Comparison of ENCODE assay signal across 12 cellular contexts in the genomic region with DNA sequence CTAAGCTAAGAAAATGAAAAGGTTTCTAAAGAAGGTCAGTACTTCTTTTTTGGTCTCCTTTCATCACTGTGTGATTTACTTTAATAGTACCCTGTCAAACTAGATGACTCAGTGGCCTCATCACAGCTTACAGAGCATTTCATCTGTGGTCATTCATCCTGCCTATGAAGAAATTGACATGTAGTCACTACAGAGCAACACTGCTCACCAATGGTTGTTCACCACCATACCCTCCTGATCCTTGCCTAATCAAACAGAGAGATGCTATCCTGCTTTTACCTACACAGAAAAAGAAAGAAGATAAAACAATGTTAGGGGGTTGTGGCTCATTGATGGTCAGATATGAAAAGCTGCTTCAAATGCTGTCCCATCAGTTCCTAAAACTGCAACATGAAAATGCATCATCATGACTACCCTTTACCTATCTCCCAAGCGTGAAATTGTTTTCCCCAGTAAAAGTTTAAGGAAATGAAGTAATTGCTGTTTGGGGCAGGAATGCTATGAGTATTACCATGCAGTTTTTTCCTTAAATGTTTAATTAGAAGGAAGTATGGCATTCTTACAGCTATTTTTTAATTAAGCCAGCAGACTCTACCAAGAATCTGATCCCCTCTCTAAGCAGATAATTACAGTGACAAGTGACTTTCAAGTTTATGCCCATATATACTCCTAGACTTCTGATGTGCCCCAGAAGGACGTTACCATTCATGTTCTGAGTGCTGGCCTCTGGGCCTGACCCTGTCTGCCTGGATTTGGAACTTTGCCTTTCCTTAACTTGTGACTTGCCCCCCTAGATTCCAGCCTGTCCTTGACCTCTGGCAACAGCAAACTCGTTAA. TPM values are rescaled to one million over a fixed set of nuclear protein-coding genes. Genes with fewer than 3 reads are reported as not detected.
DNase-seq lines count a peak whose midpoint lies in the region; ATAC-seq and TF ChIP-seq lines count a peak whose summit lies in the region.
"Had no signal": no experiment of that assay in that cellular context is flagged by ENCODE, and none has a peak within 500 bp of the region (broad histone marks: within the 10 kb centered on the region; RNA-seq: fewer than 3 reads in every experiment).

No MANE protein-coding gene starts in this region.

- H3K4me1 ChIP-seq in PC-9 (replicated peaks; ENCODE audit: insufficient read depth), result peaks cover 57% of the 10 kb centered on the region
- no peaks in the 10 kb centered on the region for H3K4me1 ChIP-seq in effector memory CD4-positive, alpha-beta T cell (ENCODE audit: control insufficient read depth, insufficient read depth, low read length, poor library complexity, severe bottlenecking)
- H3K4me1 ChIP-seq: tibial artery had no signal

- POLR2A ChIA-PET in activated CD4-positive, alpha-beta memory T cell treated with anti-CD3 and anti-CD28 coated beads for 36 hours (lab: Charles Lee), result no interaction called here
- POLR2A ChIA-PET in activated CD4-positive, alpha-beta memory T cell treated with anti-CD3 and anti-CD28 coated beads, Interleukin-2, amount 10 ng/mL, durations not matched to agents 7 days and 5 days (lab: Charles Lee), result interaction anchor here (0.9 kb wide), 1 partner anchor 9 kb away, joined by 3 read pairs; no protein-coding TSS in a partner anchor
- POLR2A ChIA-PET in PC-9 (lab: Charles Lee; ENCODE audit: unreplicated experiment), result no interaction called here

- peak; percentile 11 for DNase-seq in activated CD4-positive, alpha-beta memory T cell treated with anti-CD3 and anti-CD28 coated beads for 36 hours
- no peak for DNase-seq in activated CD4-positive, alpha-beta memory T cell treated with anti-CD3 and anti-CD28 coated beads, Interleukin-2, amount 10 ng/mL, durations not matched to agents 7 days and 5 days
- peak in 1 of 2 experiments; percentile 86 for DNase-seq in PC-9
- DNase-seq in epithelial cell of proximal tubule (ENCODE audit: low read depth), result peak; percentile 67
- DNase-seq in stimulated activated effector memory CD8-positive, alpha-beta T cell treated with anti-CD3 and anti-CD28 coated beads, Interleukin-12 subunit alpha, Interleukin-12 subunit beta, amount 100 ng/mL, for 72 hours (ENCODE audit: low spot score in 2 of 2), result no peak
- DNase-seq in effector memory CD4-positive, alpha-beta T cell, result no peak
- DNase-seq in DMS79 treated with DMSO at 0.1 percent for 48 hours (lab: John Stamatoyannopoulos, UW), result no peak
- no peak for DNase-seq in cerebellar nuclear complex (lab: John Stamatoyannopoulos, UW)
- DNase-seq: activated T-cell treated with anti-CD3 and anti-CD28 coated beads for 4 hours; NCI-H2171 treated with DMSO at 0.1 percent for 48 hours; stimulated activated CD4-positive, alpha-beta T cell treated with anti-CD3 and anti-CD28 coated beads, Interleukin-4, amount 100 ng/mL, for 4 hours; tibial artery had no signal

- no peaks in the 10 kb centered on the region for H3K9me3 ChIP-seq in PC-9 (ENCODE audit: insufficient read depth, low read depth)
- H3K9me3 ChIP-seq in effector memory CD4-positive, alpha-beta T cell (ENCODE audit: control insufficient read depth, low read length), result no peaks in the 10 kb centered on the region
- H3K9me3 ChIP-seq: tibial artery had no signal

- no peak overlapping the region for H3K27ac Mint-ChIP-seq in activated CD4-positive, alpha-beta memory T cell treated with anti-CD3 and anti-CD28 coated beads for 36 hours
- H3K27ac Mint-ChIP-seq in activated CD4-positive, alpha-beta memory T cell treated with anti-CD3 and anti-CD28 coated beads, Interleukin-2, amount 10 ng/mL, durations not matched to agents 7 days and 5 days, result no peak overlapping the region
- H3K27ac Mint-ChIP-seq in stimulated activated effector memory CD8-positive, alpha-beta T cell treated with anti-CD3 and anti-CD28 coated beads, Interleukin-12 subunit alpha, Interleukin-12 subunit beta, amount 100 ng/mL, for 72 hours, result no peak overlapping the region

- H3K9me3 Mint-ChIP-seq in activated CD4-positive, alpha-beta memory T cell treated with anti-CD3 and anti-CD28 coated beads for 36 hours, result no peaks in the 10 kb centered on the region
- no peaks in the 10 kb centered on the region for H3K9me3 Mint-ChIP-seq in activated CD4-positive, alpha-beta memory T cell treated with anti-CD3 and anti-CD28 coated beads, Interleukin-2, amount 10 ng/mL, durations not matched to agents 7 days and 5 days
- no peaks in the 10 kb centered on the region for H3K9me3 Mint-ChIP-seq in stimulated activated effector memory CD8-positive, alpha-beta T cell treated with anti-CD3 and anti-CD28 coated beads, Interleukin-12 subunit alpha, Interleukin-12 subunit beta, amount 100 ng/mL, for 72 hours

- ATAC-seq in stimulated activated effector memory CD8-positive, alpha-beta T cell treated with anti-CD3 and anti-CD28 coated beads, Interleukin-12 subunit alpha, Interleukin-12 subunit beta, amount 100 ng/mL, for 72 hours, result peak; percentile 98

- H3K4me3 ChIP-seq in PC-9, result no peak overlapping the region
- no peak overlapping the region for H3K4me3 ChIP-seq in epithelial cell of proximal tubule (ENCODE audit: low read depth, low read length)
- H3K4me3 ChIP-seq in effector memory CD4-positive, alpha-beta T cell (ENCODE audit: insufficient read depth, low read depth, low read length, poor library complexity, severe bottlenecking), result no peak overlapping the region
- H3K4me3 ChIP-seq: tibial artery had no signal

- CTCF ChIA-PET in activated CD4-positive, alpha-beta memory T cell treated with anti-CD3 and anti-CD28 coated beads for 36 hours (lab: Charles Lee), result interaction anchor here (1.3 kb wide), 2 partner anchors 9 to 17 kb away, joined by 3 to 6 read pairs; no protein-coding TSS in a partner anchor
- CTCF ChIA-PET in activated CD4-positive, alpha-beta memory T cell treated with anti-CD3 and anti-CD28 coated beads, Interleukin-2, amount 10 ng/mL, durations not matched to agents 7 days and 5 days (lab: Charles Lee), result interaction anchor here (0.6 to 2.8 kb wide), 4 partner anchors 16 to 372 kb away, joined by 3 to 15 read pairs (median 3); no protein-coding TSS in a partner anchor
- CTCF ChIA-PET in PC-9 (lab: Charles Lee), result no interaction called here

- TF ChIP-seq CTCF in PC-9 (conservative IDR thresholded peaks at IDR 0.05), result no peak
- TF ChIP-seq CTCF in epithelial cell of proximal tubule (conservative IDR thresholded peaks at IDR 0.05; ENCODE audit: low read depth, low read length), result no peak

- H3K27me3 ChIP-seq in PC-9 (ENCODE audit: insufficient read depth, low read depth), result no peaks in the 10 kb centered on the region
- H3K27me3 ChIP-seq in effector memory CD4-positive, alpha-beta T cell (replicated peaks; ENCODE audit: control insufficient read depth, insufficient read depth, low read length, poor library complexity, severe bottlenecking), result no peaks in the 10 kb centered on the region

- no TSS peak for BruUV-seq in PC-9 (replicated peaks; lab: Mats Ljungman, UMichigan)

- peaks cover 43% of the 10 kb centered on the region for H3F3A ChIP-seq in PC-9 (ENCODE audit: insufficient read depth, low read depth)

- no peaks in the 10 kb centered on the region for H3K36me3 ChIP-seq in PC-9 (ENCODE audit: low read depth)
- H3K36me3 ChIP-seq in effector memory CD4-positive, alpha-beta T cell (ENCODE audit: control insufficient read depth, insufficient read depth, low read length), result no peaks in the 10 kb centered on the region
- H3K36me3 ChIP-seq: tibial artery had no signal

- H3K4me2 ChIP-seq in PC-9, result peak overlapping the region; percentile 50

- no peaks in the 10 kb centered on the region for H3K9me2 ChIP-seq in PC-9 (ENCODE audit: insufficient read depth)

- no peaks in the 10 kb centered on the region for H3K36me3 Mint-ChIP-seq in activated CD4-positive, alpha-beta memory T cell treated with anti-CD3 and anti-CD28 coated beads for 36 hours
- no peaks in the 10 kb centered on the region for H3K36me3 Mint-ChIP-seq in activated CD4-positive, alpha-beta memory T cell treated with anti-CD3 and anti-CD28 coated beads, Interleukin-2, amount 10 ng/mL, durations not matched to agents 7 days and 5 days (ENCODE audit: low read depth)
- no peaks in the 10 kb centered on the region for H3K36me3 Mint-ChIP-seq in stimulated activated effector memory CD8-positive, alpha-beta T cell treated with anti-CD3 and anti-CD28 coated beads, Interleukin-12 subunit alpha, Interleukin-12 subunit beta, amount 100 ng/mL, for 72 hours

- H3K27me3 Mint-ChIP-seq in activated CD4-positive, alpha-beta memory T cell treated with anti-CD3 and anti-CD28 coated beads for 36 hours, result peaks cover 1% of the 10 kb centered on the region
- H3K27me3 Mint-ChIP-seq in activated CD4-positive, alpha-beta memory T cell treated with anti-CD3 and anti-CD28 coated beads, Interleukin-2, amount 10 ng/mL, durations not matched to agents 7 days and 5 days, result peaks cover 10% of the 10 kb centered on the region

- H4K20me1 ChIP-seq in PC-9 (ENCODE audit: insufficient read depth), result no peaks in the 10 kb centered on the region

- H3K4me3 Mint-ChIP-seq in activated CD4-positive, alpha-beta memory T cell treated with anti-CD3 and anti-CD28 coated beads for 36 hours, result no peak overlapping the region
- no peak overlapping the region for H3K4me3 Mint-ChIP-seq in activated CD4-positive, alpha-beta memory T cell treated with anti-CD3 and anti-CD28 coated beads, Interleukin-2, amount 10 ng/mL, durations not matched to agents 7 days and 5 days
- H3K4me3 Mint-ChIP-seq in stimulated activated effector memory CD8-positive, alpha-beta T cell treated with anti-CD3 and anti-CD28 coated beads, Interleukin-12 subunit alpha, Interleukin-12 subunit beta, amount 100 ng/mL, for 72 hours, result no peak overlapping the region

- H2AFZ ChIP-seq in PC-9, result no peak overlapping the region

- H3K79me2 ChIP-seq in PC-9 (ENCODE audit: low read depth), result no peaks in the 10 kb centered on the region

- peaks cover 12% of the 10 kb centered on the region for H3K4me1 Mint-ChIP-seq in activated CD4-positive, alpha-beta memory T cell treated with anti-CD3 and anti-CD28 coated beads for 36 hours (ENCODE audit: low read depth)
- H3K4me1 Mint-ChIP-seq in activated CD4-positive, alpha-beta memory T cell treated with anti-CD3 and anti-CD28 coated beads, Interleukin-2, amount 10 ng/mL, durations not matched to agents 7 days and 5 days, result peaks cover 12% of the 10 kb centered on the region
- H3K4me1 Mint-ChIP-seq in stimulated activated effector memory CD8-positive, alpha-beta T cell treated with anti-CD3 and anti-CD28 coated beads, Interleukin-12 subunit alpha, Interleukin-12 subunit beta, amount 100 ng/mL, for 72 hours, result no peaks in the 10 kb centered on the region

- H3K27ac ChIP-seq in PC-9, result peak overlapping the region; percentile 73
- no peak overlapping the region for H3K27ac ChIP-seq in effector memory CD4-positive, alpha-beta T cell (ENCODE audit: insufficient read depth, low read length, poor library complexity, severe bottlenecking)
- H3K27ac ChIP-seq: tibial artery had no signal

- intact Hi-C loops in activated CD4-positive, alpha-beta memory T cell treated with anti-CD3 and anti-CD28 coated beads for 36 hours (cut with micrococcal nuclease), result no loop called here
- intact Hi-C loops in PC-9 (cut with micrococcal nuclease; ENCODE audit: unreplicated experiment), result no loop called here

RNA-seq across cellular contexts. Expression of a gene that starts 46.1 kb away (rescaled TPM):
- total RNA-seq in activated CD4-positive, alpha-beta memory T cell treated with anti-CD3 and anti-CD28 coated beads for 36 hours, result 10 to 100 TPM; 19.5 to 20.0 TPM
- 10 to 100 TPM; 25.5 to 30.6 TPM for total RNA-seq in activated CD4-positive, alpha-beta memory T cell treated with anti-CD3 and anti-CD28 coated beads, Interleukin-2, amount 10 ng/mL, durations not matched to agents 7 days and 5 days
- 43.4 and 48.1 TPM in 2 replicates for total RNA-seq in PC-9 (2021)
- total RNA-seq in epithelial cell of proximal tubule, result 23.2 and 33.9 TPM in 2 replicates

Comparison
In these comparisons a context has a peak if more than half of its experiments do, and no peak if none do; other contexts are left out.
1. DNase-seq: peak in activated CD4-positive, alpha-beta memory T cell treated with anti-CD3 and anti-CD28 coated beads for 36 hours (single experiment) and epithelial cell of proximal tubule (single experiment); none in activated CD4-positive, alpha-beta memory T cell treated with anti-CD3 and anti-CD28 coated beads, Interleukin-2, amount 10 ng/mL, durations not matched to agents 7 days and 5 days (single experiment), stimulated activated effector memory CD8-positive, alpha-beta T cell treated with anti-CD3 and anti-CD28 coated beads, Interleukin-12 subunit alpha, Interleukin-12 subunit beta, amount 100 ng/mL, for 72 hours (0 of 2), effector memory CD4-positive, alpha-beta T cell (0 of 3), DMS79 treated with DMSO at 0.1 percent for 48 hours (single experiment) and cerebellar nuclear complex (0 of 2).